In the genomic region with DNA sequence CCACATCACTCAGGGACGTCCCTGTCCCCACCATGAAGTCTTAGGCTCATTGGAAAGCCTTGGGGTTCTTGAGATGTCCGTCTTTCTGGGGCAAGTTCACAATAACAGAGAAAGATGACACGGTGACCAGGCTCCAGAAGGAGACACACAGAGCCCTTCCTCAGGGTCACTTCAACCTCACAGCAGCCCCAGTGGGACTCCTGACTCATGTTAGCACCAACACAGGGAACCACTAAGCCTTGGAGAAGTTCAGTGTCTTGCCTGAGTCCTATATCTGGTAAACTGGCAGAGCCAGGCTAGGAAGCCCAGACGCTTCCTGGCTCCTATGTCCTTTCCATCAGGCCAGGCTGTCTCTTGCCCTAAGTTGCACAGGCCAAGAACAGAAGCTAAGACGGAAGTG, we compare ENCODE assay signal across 21 cellular contexts.
A peak's percentile ranks its signal among the peaks of the same experiment; 100 is the strongest.
DNase-seq lines count a peak whose midpoint lies in the region; ATAC-seq, FAIRE-seq and TF ChIP-seq lines count a peak whose summit lies in the region.
"Had no signal": no experiment of that assay in that cellular context is flagged by ENCODE, and none has a peak within 500 bp of the region (broad histone marks: within the 10 kb centered on the region; RNA-seq: fewer than 3 reads in every experiment).

No MANE protein-coding gene starts in this region.

- H2AK9ac ChIP-seq in IMR-90 (replicated peaks; ENCODE audit: low read depth, low read length, poor library complexity), result no peak overlapping the region

- intact Hi-C loops in IMR-90 (cut with micrococcal nuclease) (no loop called here), GM12878 (cut with micrococcal nuclease; ENCODE audit: unreplicated experiment) (no loop called here), heart left ventricle (cut with DNase I) (no loop called here)

- RAD21 ChIA-PET in GM12878 (lab: Charles Lee; ENCODE audit: unreplicated experiment), result interaction anchor here (0.8 to 14.9 kb wide), 16 partner anchors 9 to 145 kb away, joined by 3 to 262 read pairs (median 5); no protein-coding TSS in a partner anchor

- no peaks in the 10 kb centered on the region; the same call in 1 of the 2 replicates for H3K79me2 ChIP-seq in GM12878 (ENCODE audit: control insufficient read depth, insufficient read depth, low read length)

- no peaks in the 10 kb centered on the region for H3K27me3 Mint-ChIP-seq in stimulated activated naive B cell treated with anti-CD40 and anti-IgM and Interleukin-4, amounts not matched to agents 10 μg/mL and 1 μg/mL and 100 μg/mL, for 72 hours
- H3K27me3 Mint-ChIP-seq: CD4-positive, CD25-positive, alpha-beta regulatory T cell had no signal

- H3K36me3 Mint-ChIP-seq in stimulated activated naive B cell treated with anti-CD40 and anti-IgM and Interleukin-4, amounts not matched to agents 10 μg/mL and 1 μg/mL and 100 μg/mL, for 72 hours, result no peaks in the 10 kb centered on the region
- H3K36me3 Mint-ChIP-seq: CD4-positive, CD25-positive, alpha-beta regulatory T cell; CD8-positive, alpha-beta T cell had no signal

- H3K9me3 Mint-ChIP-seq in stimulated activated naive B cell treated with anti-CD40 and anti-IgM and Interleukin-4, amounts not matched to agents 10 μg/mL and 1 μg/mL and 100 μg/mL, for 72 hours, result no peaks in the 10 kb centered on the region
- H3K9me3 Mint-ChIP-seq: CD4-positive, CD25-positive, alpha-beta regulatory T cell; CD8-positive, alpha-beta T cell; HFFc6 had no signal

- ATAC-seq in IMR-90 (ENCODE audit: low read depth), result no peak
- ATAC-seq in GM12878, result no peak
- ATAC-seq in stimulated activated naive B cell treated with anti-CD40 and anti-IgM and Interleukin-4, amounts not matched to agents 10 μg/mL and 1 μg/mL and 100 μg/mL, for 72 hours (replicated peaks), result peak; percentile 57 to 67
- no peak for ATAC-seq in heart left ventricle
- ATAC-seq: A549; CD8-positive, alpha-beta T cell had no signal

- no peak overlapping the region for H2BK5ac ChIP-seq in IMR-90 (ENCODE audit: low read depth, low read length, poor library complexity, severe bottlenecking)

- no peak overlapping the region for H3K4ac ChIP-seq in IMR-90 (ENCODE audit: low read depth, low read length)

- H3K4me3 Mint-ChIP-seq in stimulated activated naive B cell treated with anti-CD40 and anti-IgM and Interleukin-4, amounts not matched to agents 10 μg/mL and 1 μg/mL and 100 μg/mL, for 72 hours, result no peak overlapping the region
- H3K4me3 Mint-ChIP-seq: CD8-positive, alpha-beta T cell; HFFc6 had no signal

- no CpG with 5 or more reads among the region's 5 CpGs for WGBS in IMR-90 (ENCODE audit: extremely low coverage in 2 of 2, insufficient read length in 1 of 2), 2 experiments
- WGBS in GM12878 (ENCODE audit: insufficient coverage, insufficient replicate concordance, low lambda C conversion rate, missing lambda C conversion rate), result 39% methylated on average over 5 of the region's 5 CpGs
- WGBS in heart left ventricle, 4 donors, result 87 to 95% (median 92%) methylated on average over 3 to 5 of the region's 5 CpGs

- POLR2A ChIA-PET in IMR-90 (lab: Charles Lee; ENCODE audit: unreplicated experiment) (no interaction called here), GM12878 (lab: Charles Lee) (interaction anchor here (0.8 to 3.3 kb wide), 12 partner anchors 9 to 82 kb away, joined by 3 to 16 read pairs (median 4); no protein-coding TSS in a partner anchor)

- H3K18ac ChIP-seq in IMR-90 (ENCODE audit: low read depth, low read length), result no peak overlapping the region

- no peaks in the 10 kb centered on the region for H3K79me1 ChIP-seq in IMR-90 (ENCODE audit: low read depth in 1 of 2, low read length in 2 of 2)

- no peaks in the 10 kb centered on the region for H4K20me1 ChIP-seq in BLaER1 treated with 17β-estradiol and CSF1 and Interleukin-3, amounts not matched to agents 10 nM and 100 nM
- no peaks in the 10 kb centered on the region for H4K20me1 ChIP-seq in IMR-90 (ENCODE audit: insufficient read depth, low read length)
- H4K20me1 ChIP-seq in GM12878 (ENCODE audit: control insufficient read depth, insufficient read depth), result no peaks in the 10 kb centered on the region

- no peak overlapping the region for H2AFZ ChIP-seq in IMR-90 (replicated peaks; ENCODE audit: low read length, poor library complexity)
- no peak overlapping the region for H2AFZ ChIP-seq in GM12878 (ENCODE audit: control insufficient read depth, low read depth, low read length)

- peak overlapping the region in 9 of 11 experiments; percentile 5 to 64 (median 47); a peak in 16 of 22 replicates for H3K4me2 ChIP-seq in BLaER1 treated with 17β-estradiol and CSF1 and Interleukin-3, amounts not matched to agents 10 nM and 100 nM
- H3K4me2 ChIP-seq in IMR-90 (ENCODE audit: low read depth, low read length), result no peak overlapping the region
- H3K4me2 ChIP-seq in GM12878 (ENCODE audit: control insufficient read depth, insufficient read depth), result peak overlapping the region; percentile 9; the same call in 1 of the 2 replicates
- H3K4me2 ChIP-seq: A549 had no signal

- TF ChIP-seq CTCF in IMR-90 (conservative IDR thresholded peaks at IDR 0.05; ENCODE audit: low read depth, low read length) (no peak), GM12878 (IDR thresholded peaks at IDR 0.05 in 2 of 3, conservative IDR thresholded peaks at IDR 0.05 in 1 of 3; ENCODE audit: control insufficient read depth in 2 of 3, extremely low read depth in 1 of 3, insufficient read depth in 1 of 3, low read depth in 3 of 3, low read length in 3 of 3) (no peak), heart left ventricle (IDR thresholded peaks at IDR 0.05) (no peak)

- DNase-seq in IMR-90 (no peak), GM12878 (ENCODE audit: low read depth, low spot score) (no peak), heart left ventricle (no peak), NCI-H510A (lab: John Stamatoyannopoulos, UW) (no peak), inferior parietal cortex (ENCODE audit: extremely low spot score) (no peak)
- DNase-seq in stimulated activated naive B cell treated with anti-CD40 and anti-IgM and Interleukin-4, amounts not matched to agents 10 μg/mL and 1 μg/mL and 100 μg/mL, for 72 hours, result no peak
- DNase-seq: 8988T; ACHN; AML-193; CD4-positive, CD25-positive, alpha-beta regulatory T cell; CD8-positive, alpha-beta T cell; DMS 273 treated with DMSO at 0.1 percent for 48 hours; DMS79; GOT3; HFFc6 had no signal

- H3K14ac ChIP-seq in IMR-90 (replicated peaks; ENCODE audit: low read depth, low read length), result no peak overlapping the region

- peaks cover 43 to 59% of the 10 kb centered on the region in 2 donors for H3K4me1 Mint-ChIP-seq in stimulated activated naive B cell treated with anti-CD40 and anti-IgM and Interleukin-4, amounts not matched to agents 10 μg/mL and 1 μg/mL and 100 μg/mL, for 72 hours

- BruUV-seq in IMR-90 (replicated peaks; lab: Mats Ljungman, UMichigan) (no TSS peak), GM12878 (replicated peaks; lab: Mats Ljungman, UMichigan) (no TSS peak)

- no peak overlapping the region for H2BK20ac ChIP-seq in IMR-90 (ENCODE audit: low read depth, low read length)

- no peak overlapping the region for H3K4me3 ChIP-seq in BLaER1 treated with 17β-estradiol and CSF1 and Interleukin-3, amounts not matched to agents 10 nM and 100 nM
- H3K4me3 ChIP-seq in IMR-90 (ENCODE audit: insufficient read depth, low read depth, low read length), result no peak overlapping the region
- no peak overlapping the region for H3K4me3 ChIP-seq in GM12878
- H3K4me3 ChIP-seq in heart left ventricle, result no peak overlapping the region
- H3K4me3 ChIP-seq: A549, HAP-1 had no signal

- peak overlapping the region in 7 of 11 experiments; percentile 0 to 20 (median 3); a peak in 4 of 22 replicates for H3K27ac ChIP-seq in BLaER1 treated with 17β-estradiol and CSF1 and Interleukin-3, amounts not matched to agents 10 nM and 100 nM
- no peak overlapping the region for H3K27ac ChIP-seq in IMR-90 (ENCODE audit: insufficient read depth, low read length)
- peak overlapping the region; percentile 38 for H3K27ac ChIP-seq in GM12878 (ENCODE audit: control insufficient read depth, insufficient read depth)
- no peak overlapping the region for H3K27ac ChIP-seq in heart left ventricle
- H3K27ac ChIP-seq: A549, C4-2B had no signal

- no peaks in the 10 kb centered on the region for H3K36me3 ChIP-seq in BLaER1 treated with 17β-estradiol and CSF1 and Interleukin-3, amounts not matched to agents 10 nM and 100 nM
- H3K36me3 ChIP-seq in IMR-90 (ENCODE audit: control insufficient read depth, insufficient read depth, low read length) (no peaks in the 10 kb centered on the region), GM12878 (ENCODE audit: control insufficient read depth in 2 of 2, insufficient read depth in 2 of 2, low read length in 1 of 2) (no peaks in the 10 kb centered on the region), heart left ventricle (no peaks in the 10 kb centered on the region)
- H3K36me3 ChIP-seq: HAP-1 had no signal

- H4K5ac ChIP-seq in IMR-90 (ENCODE audit: low read depth, low read length), result no peak overlapping the region

- peaks cover 65 to 88% (median 75%) of the 10 kb centered on the region in 10 experiments for H3K4me1 ChIP-seq in BLaER1 treated with 17β-estradiol and CSF1 and Interleukin-3, amounts not matched to agents 10 nM and 100 nM
- H3K4me1 ChIP-seq in IMR-90 (ENCODE audit: control insufficient read depth, insufficient read depth, low read length) (peaks cover 14% of the 10 kb centered on the region), GM12878 (ENCODE audit: control insufficient read depth, insufficient read depth, low read length) (peaks cover 58% of the 10 kb centered on the region), heart left ventricle (peaks cover 0 to 47% (median 11%) of the 10 kb centered on the region in 12 donors)
- H3K4me1 ChIP-seq: HAP-1 had no signal

- no peak overlapping the region for H3K9ac ChIP-seq in BLaER1 treated with 17β-estradiol and CSF1 and Interleukin-3, amounts not matched to agents 10 nM and 100 nM
- H3K9ac ChIP-seq in IMR-90 (ENCODE audit: low read depth, low read length), result no peak overlapping the region
- H3K9ac ChIP-seq in GM12878 (ENCODE audit: control insufficient read depth, insufficient read depth, low read length), result no peak overlapping the region

- TF ChIP-seq EP300 in GM12878 (IDR thresholded peaks at IDR 0.05; ENCODE audit: borderline replicate concordance in 1 of 2, control insufficient read depth in 1 of 2, low read depth in 2 of 2, low read length in 2 of 2), result no peak

- in situ Hi-C loops in IMR-90 (cut with MboI; ENCODE audit: low sequenced_read_pairs), result no loop called here
- in situ Hi-C loops in GM12878 (cut with MboI), result no loop called here

- H3K56ac ChIP-seq in IMR-90 (ENCODE audit: extremely low read depth, insufficient read depth, low read length), result no peak overlapping the region

- dilution Hi-C loops in IMR-90 (cut with HindIII; ENCODE audit: low sequenced_read_pairs, unreplicated experiment), result no loop called here

- H2BK120ac ChIP-seq in IMR-90 (ENCODE audit: low read depth, low read length), result no peak overlapping the region

- peak overlapping the region; percentile 44; the same call in 1 of the 2 replicates for H2AK5ac ChIP-seq in IMR-90 (ENCODE audit: low read depth, low read length)

- SMC1A ChIA-PET in GM12878 (lab: Charles Lee; ENCODE audit: uncharacterized antibody, unreplicated experiment), result interaction anchor here (0.9 to 4.6 kb wide), 20 partner anchors 8 to 144 kb away, joined by 3 to 31 read pairs (median 5); no protein-coding TSS in a partner anchor

- no peak for FAIRE-seq in GM12878 (lab: Jason Lieb, UNC)
- FAIRE-seq: A549, D721Med, H54 had no signal

- no peak overlapping the region for H2BK15ac ChIP-seq in IMR-90 (ENCODE audit: low read depth, low read length)

- no peak overlapping the region for H4K91ac ChIP-seq in IMR-90 (ENCODE audit: insufficient read depth, low read depth, low read length)

- TF ChIP-seq POLR2A in IMR-90 (IDR thresholded peaks at IDR 0.05; ENCODE audit: low read depth, low read length), result no peak
- TF ChIP-seq POLR2A in GM12878 (IDR thresholded peaks at IDR 0.05; ENCODE audit: low read depth, low read length), result no peak
- no peak for TF ChIP-seq POLR2A in heart left ventricle (IDR thresholded peaks at IDR 0.05)

- 0 out of 2 replicates have a peak, but pooled peaks cover under 1% of the 10 kb centered on the region for H3K9me1 ChIP-seq in IMR-90 (ENCODE audit: insufficient read depth, low read length)

- TF ChIP-seq RAD21 in IMR-90 (IDR thresholded peaks at IDR 0.05; ENCODE audit: low read length) (no peak), GM12878 (IDR thresholded peaks at IDR 0.05; ENCODE audit: insufficient read depth, low read depth, low read length) (no peak)

- no peak overlapping the region for H4K8ac ChIP-seq in IMR-90 (ENCODE audit: low read depth in 2 of 2, low read length in 2 of 2)

- CTCF ChIA-PET in IMR-90 (lab: Yijun Ruan, JAX) (no interaction called here), GM12878 (lab: Yijun Ruan, JAX) (interaction anchor here (1.0 to 2.9 kb wide), 8 partner anchors 8 to 146 kb away, joined by 3 to 12 read pairs (median 5); no protein-coding TSS in a partner anchor)

- no peak overlapping the region for H3K23ac ChIP-seq in IMR-90 (ENCODE audit: low read depth, low read length)

- no peaks in the 10 kb centered on the region for H3K27me3 ChIP-seq in BLaER1 treated with 17β-estradiol and CSF1 and Interleukin-3, amounts not matched to agents 10 nM and 100 nM
- H3K27me3 ChIP-seq in IMR-90 (ENCODE audit: control insufficient read depth, insufficient read depth, low read length) (no peaks in the 10 kb centered on the region), GM12878 (replicated peaks in 1 of 2; ENCODE audit: control insufficient read depth in 2 of 2, insufficient read depth in 2 of 2, low read length in 1 of 2) (no peaks in the 10 kb centered on the region), heart left ventricle (no peaks in the 10 kb centered on the region)

- H3K27ac Mint-ChIP-seq in stimulated activated naive B cell treated with anti-CD40 and anti-IgM and Interleukin-4, amounts not matched to agents 10 μg/mL and 1 μg/mL and 100 μg/mL, for 72 hours, result peak overlapping the region; percentile 59
- H3K27ac Mint-ChIP-seq: CD8-positive, alpha-beta T cell; HFFc6 had no signal

- H3K9me3 ChIP-seq in BLaER1 treated with 17β-estradiol and CSF1 and Interleukin-3, amounts not matched to agents 10 nM and 100 nM (replicated peaks in 1 of 11), result no peaks in the 10 kb centered on the region
- H3K9me3 ChIP-seq in IMR-90 (ENCODE audit: control insufficient read depth, insufficient read depth, low read length), result no peaks in the 10 kb centered on the region
- no peaks in the 10 kb centered on the region for H3K9me3 ChIP-seq in GM12878 (replicated peaks; ENCODE audit: control insufficient read depth, insufficient read depth, low read length)
- H3K9me3 ChIP-seq in heart left ventricle, result no peaks in the 10 kb centered on the region
- H3K9me3 ChIP-seq: A549, HAP-1 had no signal

Comparison
In these comparisons a context has a peak if more than half of its experiments do, and no peak if none do; other contexts are left out.
1. H3K27ac ChIP-seq: peak in BLaER1 treated with 17β-estradiol and CSF1 and Interleukin-3, amounts not matched to agents 10 nM and 100 nM (7 of 11) and GM12878 (single experiment); none in IMR-90 (single experiment) and heart left ventricle (0 of 12).
2. ATAC-seq: peak in stimulated activated naive B cell treated with anti-CD40 and anti-IgM and Interleukin-4, amounts not matched to agents 10 μg/mL and 1 μg/mL and 100 μg/mL, for 72 hours (2 of 2); none in IMR-90 (single experiment), GM12878 (single experiment) and heart left ventricle (0 of 4).